Comparison of ENCODE assay signal across 9 cellular contexts in the genomic region with DNA sequence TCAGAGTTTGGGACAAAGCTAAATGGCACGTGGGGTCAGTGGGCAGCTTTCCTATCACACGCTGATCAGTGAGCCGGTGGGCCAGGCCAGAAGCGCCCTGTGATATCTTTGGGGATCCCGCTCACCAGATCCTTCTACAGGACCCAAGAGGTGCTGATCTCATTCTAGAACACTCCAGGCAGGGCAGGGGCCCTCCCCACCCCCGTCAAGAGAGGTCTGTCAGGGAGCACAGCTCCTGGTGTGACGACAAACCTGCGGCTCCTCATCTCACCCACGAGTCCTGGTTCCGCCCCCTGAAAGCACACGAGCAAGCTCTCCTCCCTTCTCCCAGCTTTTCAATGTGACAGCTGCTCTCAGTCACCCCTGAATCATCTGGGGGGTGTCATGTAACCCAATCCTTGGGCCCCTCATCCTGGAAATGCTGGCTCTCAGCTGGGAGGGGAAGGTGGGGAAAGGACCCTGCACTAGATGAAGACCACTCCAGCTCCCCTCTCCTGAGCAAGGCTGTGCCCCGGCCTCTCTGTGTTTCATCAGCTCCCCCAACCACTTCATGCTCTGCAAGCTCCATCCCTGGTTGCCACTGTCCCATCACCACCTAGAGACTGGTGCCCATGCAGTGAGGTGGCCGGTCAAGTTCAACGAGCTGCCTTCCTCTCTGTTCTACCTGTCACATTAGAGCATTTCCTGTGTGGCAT. TPM values are rescaled to one million over a fixed set of nuclear protein-coding genes. Genes with fewer than 3 reads are reported as not detected.
DNase-seq lines count a peak whose midpoint lies in the region; ATAC-seq, FAIRE-seq and TF ChIP-seq lines count a peak whose summit lies in the region.
"Had no signal": no experiment of that assay in that cellular context is flagged by ENCODE, and none has a peak within 500 bp of the region (broad histone marks: within the 10 kb centered on the region; RNA-seq: fewer than 3 reads in every experiment).

No MANE protein-coding gene starts in this region.

- H3K9me3 Mint-ChIP-seq in astrocyte (ENCODE audit: unreplicated experiment) (no peaks in the 10 kb centered on the region), nephron (no peaks in the 10 kb centered on the region)

- H3K4me2 ChIP-seq in astrocyte (ENCODE audit: low read length): peak overlapping the region; percentile 93

- peaks cover 91% of the 10 kb centered on the region for H3K79me2 ChIP-seq in astrocyte (ENCODE audit: insufficient read depth, low read length)

- peak overlapping the region; percentile 75 for H3K4me3 Mint-ChIP-seq in astrocyte (ENCODE audit: unreplicated experiment)
- peak overlapping the region; percentile 96 to 100 (median 100) for H3K4me3 Mint-ChIP-seq in nephron

- H3K4me1 ChIP-seq in BE2C: peaks cover 3% of the 10 kb centered on the region; the same call in 1 of the 2 replicates
- peaks cover 33% of the 10 kb centered on the region for H3K4me1 ChIP-seq in astrocyte (ENCODE audit: insufficient read depth, low read length)

- H3K9me3 ChIP-seq in BE2C (no peaks in the 10 kb centered on the region), astrocyte (ENCODE audit: insufficient read depth, low read depth, low read length) (no peaks in the 10 kb centered on the region)
- H3K9me3 ChIP-seq: colonic mucosa had no signal

- no peak overlapping the region for H3K27ac ChIP-seq in astrocyte (ENCODE audit: low read depth, low read length)

- DNase-seq in BE2C (peak; percentile 5), LHCN-M2 (ENCODE audit: low read depth) (peak; percentile 34), astrocyte (ENCODE audit: low read depth) (no peak), activated gamma-delta T cell treated with Interleukin-2 at 50 U/mL for 16 hours (no peak), DMS 273 (lab: John Stamatoyannopoulos, UW; ENCODE audit: unreplicated experiment) (no peak)
- DNase-seq: colonic mucosa had no signal

- no peak overlapping the region for H3K27ac Mint-ChIP-seq in astrocyte (ENCODE audit: unreplicated experiment)
- H3K27ac Mint-ChIP-seq in nephron: peak overlapping the region; percentile 99 to 100 (median 100)

- peak; percentile 82 for FAIRE-seq in astrocyte (lab: Jason Lieb, UNC)

- peak overlapping the region; percentile 22 for H3K9ac ChIP-seq in astrocyte (ENCODE audit: low read length)

- H3K36me3 Mint-ChIP-seq in astrocyte (ENCODE audit: low read depth, unreplicated experiment): peaks cover 2% of the 10 kb centered on the region
- H3K36me3 Mint-ChIP-seq in nephron (ENCODE audit: low read depth): peaks cover 18% of the 10 kb centered on the region

- peaks cover 80% of the 10 kb centered on the region for H4K20me1 ChIP-seq in astrocyte (ENCODE audit: insufficient read depth, low read length)

- TF ChIP-seq CTCF in BE2C (IDR thresholded peaks at IDR 0.05; ENCODE audit: low read depth, low read length): no peak
- TF ChIP-seq CTCF in astrocyte (IDR thresholded peaks at IDR 0.05; ENCODE audit: insufficient read depth, low read depth, low read length): no peak
- no peak for TF ChIP-seq CTCF in nephron (IDR thresholded peaks at IDR 0.05; ENCODE audit: unreplicated experiment in 3 of 3)

- H3K27me3 Mint-ChIP-seq in astrocyte (ENCODE audit: low read depth, unreplicated experiment) (no peaks in the 10 kb centered on the region), nephron (ENCODE audit: low read depth) (peaks cover 5% of the 10 kb centered on the region)

- peaks cover 18% of the 10 kb centered on the region for H3K4me1 Mint-ChIP-seq in astrocyte (ENCODE audit: low read depth, unreplicated experiment)
- H3K4me1 Mint-ChIP-seq in nephron: peaks cover 37% of the 10 kb centered on the region

- peaks cover 61% of the 10 kb centered on the region for H3K36me3 ChIP-seq in BE2C
- no peaks in the 10 kb centered on the region for H3K36me3 ChIP-seq in astrocyte (ENCODE audit: insufficient read depth, low read length)
- H3K36me3 ChIP-seq: colonic mucosa had no signal

- H3K4me3 ChIP-seq in BE2C (ENCODE audit: low read depth, low read length): no peak overlapping the region
- no peak overlapping the region for H3K4me3 ChIP-seq in astrocyte (ENCODE audit: insufficient read depth, low read depth, low read length)
- H3K4me3 ChIP-seq: colonic mucosa had no signal

- ATAC-seq in HG02973 (IDR thresholded peaks at IDR 0.05; ENCODE audit: unreplicated experiment) (no peak), HG02938 (IDR thresholded peaks at IDR 0.05; ENCODE audit: unreplicated experiment) (no peak)

- H2AFZ ChIP-seq in astrocyte (ENCODE audit: low read depth, low read length): no peak overlapping the region

- H3K27me3 ChIP-seq in BE2C: no peaks in the 10 kb centered on the region
- no peaks in the 10 kb centered on the region for H3K27me3 ChIP-seq in astrocyte (ENCODE audit: insufficient read depth, low read length)
- H3K27me3 ChIP-seq: colonic mucosa had no signal

RNA-seq across cellular contexts. Expression of gene HCFC1, which starts 4.6 kb away (rescaled TPM):
- 64.3 TPM for polyA plus RNA-seq in BE2C (2012; ENCODE audit: insufficient read depth, insufficient read length, low read depth)
- total RNA-seq in LHCN-M2 (2014; rRNA removed) (36.8 and 37.4 TPM in 2 replicates), astrocyte (58.1 and 61.2 TPM in 2 replicates)
- polyA plus RNA-seq in LHCN-M2 (2012): 20.8 TPM

RNA-seq across cellular contexts. Expression of gene TMEM187, which starts 5.6 kb away (rescaled TPM):
- polyA plus RNA-seq in BE2C (2012; ENCODE audit: insufficient read depth, insufficient read length, low read depth): 4.9 TPM
- total RNA-seq in LHCN-M2 (2014; rRNA removed): 8.9 and 9.0 TPM in 2 replicates
- 8.8 TPM for polyA plus RNA-seq in LHCN-M2 (2012)
- 8.6 and 10.6 TPM in 2 replicates for total RNA-seq in astrocyte

RNA-seq across cellular contexts. Expression of gene RENBP, which starts 22.5 kb away (rescaled TPM):
- polyA plus RNA-seq in BE2C (2012; ENCODE audit: insufficient read depth, insufficient read length, low read depth): 163 TPM
- 0.40 TPM in 1 of 2 replicates, not detected in the other for total RNA-seq in LHCN-M2 (2014; rRNA removed)
- 1.3 TPM for polyA plus RNA-seq in LHCN-M2 (2012)
- 1.7 and 2.2 TPM in 2 replicates for total RNA-seq in astrocyte

RNA-seq across cellular contexts. Expression of gene NAA10, which starts 32.2 kb away (rescaled TPM):
- 597 TPM for polyA plus RNA-seq in BE2C (2012; ENCODE audit: insufficient read depth, insufficient read length, low read depth)
- 160 and 164 TPM in 2 replicates for total RNA-seq in LHCN-M2 (2014; rRNA removed)
- 177 TPM for polyA plus RNA-seq in LHCN-M2 (2012)
- 134 and 144 TPM in 2 replicates for total RNA-seq in astrocyte

RNA-seq across cellular contexts. Expression of gene ARHGAP4, which starts 40.9 kb away (rescaled TPM):
- 107 TPM for polyA plus RNA-seq in BE2C (2012; ENCODE audit: insufficient read depth, insufficient read length, low read depth)
- total RNA-seq in LHCN-M2 (2014; rRNA removed): 4.1 and 15.2 TPM in 2 replicates
- 1.9 TPM for polyA plus RNA-seq in LHCN-M2 (2012)
- 3.9 and 4.3 TPM in 2 replicates for total RNA-seq in astrocyte

Comparison
In these comparisons a context has a peak if more than half of its experiments do, and no peak if none do; other contexts are left out.
1. DNase-seq: peak in BE2C (single experiment) and LHCN-M2 (single experiment); none in astrocyte (single experiment), activated gamma-delta T cell treated with Interleukin-2 at 50 U/mL for 16 hours (single experiment) and DMS 273 (single experiment).